In the genomic region with DNA sequence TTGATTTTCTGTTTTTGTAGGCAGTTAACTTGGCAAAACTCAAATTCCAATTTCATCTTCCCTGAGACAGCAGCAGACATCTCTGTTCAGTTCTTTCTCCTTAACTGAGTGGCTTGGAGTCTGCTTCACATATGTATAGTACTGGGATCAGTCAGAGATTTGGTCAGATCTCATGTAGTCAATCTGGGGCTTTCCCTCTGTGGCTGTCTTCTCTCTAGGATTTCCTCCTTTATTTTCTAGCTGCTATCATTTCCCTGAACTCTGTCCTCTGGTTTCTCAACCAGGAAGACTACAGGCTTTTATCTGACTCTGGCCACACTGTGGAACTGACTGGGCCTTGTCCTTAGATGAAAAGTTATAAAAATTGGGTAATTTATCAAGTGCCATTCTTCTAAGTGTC, we compare ENCODE assay signal across 1 cellular context.
TF ChIP-seq lines count a peak whose summit lies in the region.

No MANE protein-coding gene starts in this region.

TF ChIP-seq in HepG2, 621 proteins besides CTCF, POLR2A, EP300 and RAD21 (continued from another document):
- TF ChIP-seq KIAA2018 (CRISPR knock-in tag; IDR thresholded peaks at IDR 0.05; ENCODE audit: borderline replicate concordance), result no peak
- TF ChIP-seq RBAK (CRISPR knock-in tag; IDR thresholded peaks at IDR 0.05), result peak; percentile 83; the same call in 1 of the 2 replicates
- TF ChIP-seq ZNF7 (CRISPR knock-in tag; IDR thresholded peaks at IDR 0.05), result 0 out of 2 replicates have a peak, but pooled peaks have one; percentile 11
- no peak for TF ChIP-seq ETS1 (CRISPR knock-in tag; IDR thresholded peaks at IDR 0.05)
